In the genomic region with DNA sequence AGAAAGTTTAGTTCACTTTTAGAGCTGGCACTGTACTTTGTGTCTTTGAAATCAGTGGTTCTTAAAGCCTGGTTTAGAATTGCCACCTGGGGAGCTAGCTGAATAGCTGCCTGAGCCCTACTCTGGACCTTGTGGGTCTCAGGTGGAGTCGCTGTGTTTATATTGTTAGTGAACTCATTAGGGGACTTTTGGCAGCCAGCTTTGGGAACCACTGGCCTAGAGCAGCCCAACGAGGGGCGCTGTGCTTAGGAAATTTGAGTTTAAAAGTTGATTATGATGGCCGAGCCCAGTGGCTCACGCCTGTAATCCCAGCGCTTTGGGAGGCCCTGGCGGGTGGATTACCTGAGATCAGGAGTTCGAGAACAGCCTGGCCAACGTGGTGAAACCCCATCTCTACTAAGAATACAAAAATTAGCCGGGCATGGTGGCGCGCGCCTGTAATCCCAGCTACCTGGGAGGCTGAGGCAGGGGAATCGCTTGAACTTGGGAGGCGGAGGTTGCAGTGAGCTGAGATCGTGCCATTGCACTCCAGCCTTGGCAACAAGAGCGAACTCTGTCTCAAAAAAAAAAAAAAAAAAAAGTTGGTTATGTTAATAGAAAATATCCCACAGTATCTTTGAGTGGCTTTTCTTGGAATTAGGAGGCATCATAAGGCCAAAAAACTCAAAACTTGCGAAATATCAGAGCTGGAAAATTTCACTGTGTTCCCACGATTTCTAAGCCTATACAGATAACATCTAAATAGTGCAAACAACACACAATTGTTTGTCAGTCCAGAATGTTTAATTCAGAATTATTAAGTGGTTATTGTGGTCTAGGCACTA, we compare ENCODE assay signal across 1 cellular context.
TF ChIP-seq lines count a peak whose summit lies in the region.

No MANE protein-coding gene starts in this region.

TF ChIP-seq in K562, 482 proteins besides CTCF, POLR2A, EP300 and RAD21 (continued from another document):
- TF ChIP-seq ZBTB33 (CRISPR knock-in tag; IDR thresholded peaks at IDR 0.05) (no peak), YY1 (IDR thresholded peaks at IDR 0.05; ENCODE audit: borderline replicate concordance in 1 of 3, control insufficient read depth in 1 of 3, extremely low read depth in 1 of 3, insufficient read depth in 3 of 3, insufficient read length in 1 of 3, insufficient replicate concordance in 2 of 3, low read depth in 1 of 3, low read length in 2 of 3) (peak in 1 of 3 experiments; percentile 41), NFE2 (IDR thresholded peaks at IDR 0.05; ENCODE audit: low read depth) (no peak), DMBX1 (CRISPR knock-in tag; IDR thresholded peaks at IDR 0.05; ENCODE audit: borderline replicate concordance) (no peak), CC2D1A (IDR thresholded peaks at IDR 0.05) (0 out of 2 replicates have a peak, but pooled peaks have one; percentile 37), ZNF764 (CRISPR knock-in tag; IDR thresholded peaks at IDR 0.05; ENCODE audit: low read depth) (no peak), PHTF2 (CRISPR knock-in tag; IDR thresholded peaks at IDR 0.05) (no peak), SMARCC2 (IDR thresholded peaks at IDR 0.05; ENCODE audit: low read depth) (no peak), PTBP1 (IDR thresholded peaks at IDR 0.05; ENCODE audit: low read depth, low read length) (no peak), SIN3B (IDR thresholded peaks at IDR 0.05; ENCODE audit: low read depth) (no peak), L3MBTL2 (IDR thresholded peaks at IDR 0.05) (no peak), PRPF4 (IDR thresholded peaks at IDR 0.05; ENCODE audit: insufficient read depth, low read depth, low read length, poor library complexity, severe bottlenecking) (no peak), SNRNP70 (optimal IDR thresholded peaks at IDR 0.05; ENCODE audit: low read depth, low read length) (no peak), HDAC3 (IDR thresholded peaks at IDR 0.05; ENCODE audit: borderline replicate concordance, partially characterized antibody) (peak; percentile 13), RNF2 (IDR thresholded peaks at IDR 0.05) (no peak), TCF7L2 (IDR thresholded peaks at IDR 0.05; ENCODE audit: low read depth, low read length) (no peak), HINFP (tag; conservative IDR thresholded peaks at IDR 0.05; ENCODE audit: low read depth) (peak; percentile 78), ZFPM2 (CRISPR knock-in tag; IDR thresholded peaks at IDR 0.05) (no peak), CBX1 (IDR thresholded peaks at IDR 0.05; ENCODE audit: low read depth) (no peak), BRF2 (IDR thresholded peaks at IDR 0.05; ENCODE audit: borderline replicate concordance, insufficient read depth, insufficient read length) (no peak), DACH1 (IDR thresholded peaks at IDR 0.05; ENCODE audit: partially characterized antibody) (no peak), ZNF589 (CRISPR knock-in tag; IDR thresholded peaks at IDR 0.05; ENCODE audit: low read depth) (no peak), FOSL1 (tag; conservative IDR thresholded peaks at IDR 0.05) (no peak), CLOCK (CRISPR knock-in tag; IDR thresholded peaks at IDR 0.05; ENCODE audit: borderline replicate concordance) (no peak), GABPA (tag; conservative IDR thresholded peaks at IDR 0.05; ENCODE audit: low read depth) (no peak)
- TF ChIP-seq, protein P1, sequence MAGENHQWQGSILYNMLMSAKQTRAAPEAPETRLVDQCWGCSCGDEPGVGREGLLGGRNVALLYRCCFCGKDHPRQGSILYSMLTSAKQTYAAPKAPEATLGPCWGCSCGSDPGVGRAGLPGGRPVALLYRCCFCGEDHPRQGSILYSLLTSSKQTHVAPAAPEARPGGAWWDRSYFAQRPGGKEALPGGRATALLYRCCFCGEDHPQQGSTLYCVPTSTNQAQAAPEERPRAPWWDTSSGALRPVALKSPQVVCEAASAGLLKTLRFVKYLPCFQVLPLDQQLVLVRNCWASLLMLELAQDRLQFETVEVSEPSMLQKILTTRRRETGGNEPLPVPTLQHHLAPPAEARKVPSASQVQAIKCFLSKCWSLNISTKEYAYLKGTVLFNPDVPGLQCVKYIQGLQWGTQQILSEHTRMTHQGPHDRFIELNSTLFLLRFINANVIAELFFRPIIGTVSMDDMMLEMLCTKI (IDR thresholded peaks at IDR 0.05; ENCODE audit: partially characterized antibody), result no peak
- TF ChIP-seq, protein P2, sequence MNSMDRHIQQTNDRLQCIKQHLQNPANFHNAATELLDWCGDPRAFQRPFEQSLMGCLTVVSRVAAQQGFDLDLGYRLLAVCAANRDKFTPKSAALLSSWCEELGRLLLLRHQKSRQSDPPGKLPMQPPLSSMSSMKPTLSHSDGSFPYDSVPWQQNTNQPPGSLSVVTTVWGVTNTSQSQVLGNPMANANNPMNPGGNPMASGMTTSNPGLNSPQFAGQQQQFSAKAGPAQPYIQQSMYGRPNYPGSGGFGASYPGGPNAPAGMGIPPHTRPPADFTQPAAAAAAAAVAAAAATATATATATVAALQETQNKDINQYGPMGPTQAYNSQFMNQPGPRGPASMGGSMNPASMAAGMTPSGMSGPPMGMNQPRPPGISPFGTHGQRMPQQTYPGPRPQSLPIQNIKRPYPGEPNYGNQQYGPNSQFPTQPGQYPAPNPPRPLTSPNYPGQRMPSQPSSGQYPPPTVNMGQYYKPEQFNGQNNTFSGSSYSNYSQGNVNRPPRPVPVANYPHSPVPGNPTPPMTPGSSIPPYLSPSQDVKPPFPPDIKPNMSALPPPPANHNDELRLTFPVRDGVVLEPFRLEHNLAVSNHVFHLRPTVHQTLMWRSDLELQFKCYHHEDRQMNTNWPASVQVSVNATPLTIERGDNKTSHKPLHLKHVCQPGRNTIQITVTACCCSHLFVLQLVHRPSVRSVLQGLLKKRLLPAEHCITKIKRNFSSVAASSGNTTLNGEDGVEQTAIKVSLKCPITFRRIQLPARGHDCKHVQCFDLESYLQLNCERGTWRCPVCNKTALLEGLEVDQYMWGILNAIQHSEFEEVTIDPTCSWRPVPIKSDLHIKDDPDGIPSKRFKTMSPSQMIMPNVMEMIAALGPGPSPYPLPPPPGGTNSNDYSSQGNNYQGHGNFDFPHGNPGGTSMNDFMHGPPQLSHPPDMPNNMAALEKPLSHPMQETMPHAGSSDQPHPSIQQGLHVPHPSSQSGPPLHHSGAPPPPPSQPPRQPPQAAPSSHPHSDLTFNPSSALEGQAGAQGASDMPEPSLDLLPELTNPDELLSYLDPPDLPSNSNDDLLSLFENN (IDR thresholded peaks at IDR 0.05; ENCODE audit: low read depth in 2 of 2, low read length in 2 of 2), result no peak
